16 cellular contexts compared by ENCODE assay signal in the genomic region with DNA sequence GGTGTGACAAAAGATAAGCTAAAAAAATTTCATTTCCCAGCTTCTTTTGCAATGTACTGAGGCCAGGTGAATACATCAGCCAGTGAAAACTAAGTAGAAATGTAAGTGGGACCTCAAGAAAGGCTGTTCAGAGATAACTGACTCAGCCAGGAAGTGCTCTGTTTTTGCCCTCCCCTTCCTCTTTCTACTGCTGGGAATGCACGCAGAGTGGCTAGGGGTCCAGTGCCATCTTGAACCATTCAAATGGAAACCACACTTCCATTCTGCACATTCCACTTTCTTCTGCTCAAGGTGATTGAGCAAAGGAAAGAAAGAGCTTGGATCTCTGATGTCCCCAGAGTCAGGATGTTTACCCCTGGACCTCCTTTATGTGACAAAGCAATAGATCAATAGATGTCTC. TPM values are rescaled to one million over a fixed set of nuclear protein-coding genes. Genes with fewer than 3 reads are reported as not detected.
"Had no signal": no experiment of that assay in that cellular context is flagged by ENCODE, and none has a peak within 500 bp of the region (broad histone marks: within the 10 kb centered on the region; RNA-seq: fewer than 3 reads in every experiment).

No MANE protein-coding gene starts in this region.

- H3K27ac Mint-ChIP-seq: activated CD4-positive, alpha-beta memory T cell treated with anti-CD3 and anti-CD28 coated beads, Interleukin-2, amount 10 ng/mL, durations not matched to agents 7 days and 5 days; activated CD4-positive, alpha-beta T cell treated with anti-CD3 and anti-CD28 coated beads for 36 hours; nephron had no signal

- H3K36me3 ChIP-seq: ascending aorta, spleen had no signal

- H3K27ac ChIP-seq: ascending aorta, psoas muscle, VCaP had no signal

- H3K9me3 Mint-ChIP-seq: activated CD4-positive, alpha-beta memory T cell treated with anti-CD3 and anti-CD28 coated beads, Interleukin-2, amount 10 ng/mL, durations not matched to agents 7 days and 5 days had no signal

- H3K4me3 ChIP-seq: ascending aorta, mucosa of descending colon, psoas muscle, spleen had no signal

- H3K4me1 ChIP-seq: ascending aorta, psoas muscle had no signal

- DNase-seq: activated CD4-positive, alpha-beta memory T cell treated with anti-CD3 and anti-CD28 coated beads, Interleukin-2, amount 10 ng/mL, durations not matched to agents 7 days and 5 days; activated CD4-positive, alpha-beta T cell treated with anti-CD3 and anti-CD28 coated beads for 36 hours; activated naive CD4-positive, alpha-beta T cell; mucosa of descending colon; psoas muscle; spleen; stimulated activated CD4-positive, alpha-beta T cell treated with anti-CD3 and anti-CD28 coated beads, Interleukin-2, amount 100 ng/mL, for 24 hours; stimulated activated naive CD4-positive, alpha-beta T cell treated with Interleukin-2 at 50 U/mL for 16 hours; trophoblast cell had no signal

- ATAC-seq: activated CD4-positive, alpha-beta T cell treated with anti-CD3 and anti-CD28 coated beads for 36 hours; esophagus mucosa; left lobe of liver; mucosa of descending colon; psoas muscle; sciatic nerve had no signal

- H3K4me1 Mint-ChIP-seq: activated CD4-positive, alpha-beta memory T cell treated with anti-CD3 and anti-CD28 coated beads, Interleukin-2, amount 10 ng/mL, durations not matched to agents 7 days and 5 days had no signal

- H3K4me3 Mint-ChIP-seq: activated CD4-positive, alpha-beta memory T cell treated with anti-CD3 and anti-CD28 coated beads, Interleukin-2, amount 10 ng/mL, durations not matched to agents 7 days and 5 days; activated CD4-positive, alpha-beta T cell treated with anti-CD3 and anti-CD28 coated beads for 36 hours; nephron had no signal

- H3K27me3 ChIP-seq: ascending aorta had no signal

- H3K9me3 ChIP-seq: ascending aorta, mucosa of descending colon, psoas muscle had no signal

RNA-seq across cellular contexts. Expression of gene LMO2, which starts 27.8 kb away (rescaled TPM):
- total RNA-seq: activated CD4-positive, alpha-beta memory T cell treated with anti-CD3 and anti-CD28 coated beads, Interleukin-2, amount 10 ng/mL, durations not matched to agents 7 days and 5 days; activated CD4-positive, alpha-beta T cell treated with anti-CD3 and anti-CD28 coated beads for 36 hours; T-helper 2 cell treated with Interferon-gamma antibody and Interleukin-4, amounts not matched to agents 100 ng/mL and 5 ng/mL, for 36 hours had no signal
